Comparison of ENCODE assay signal across 8 cellular contexts in genomic region chr17:4950757-4951204, GRCh38. TPM values are rescaled to one million over a fixed set of nuclear protein-coding genes. Genes with fewer than 3 reads are reported as not detected.
DNase-seq lines count a peak whose midpoint lies in the region; ATAC-seq and TF ChIP-seq lines count a peak whose summit lies in the region.

TSS of gene ENO3 (plus strand) at chr17:4951119. CDS start at chr17:4951830, 711 bp downstream.

- ATAC-seq in T-cell (replicated peaks in 1 of 4) (no peak), GM19463 (IDR thresholded peaks at IDR 0.05; ENCODE audit: unreplicated experiment) (no peak)

- POLR2A ChIA-PET in T-cell (lab: Charles Lee), result no interaction called here

- H3K27ac Mint-ChIP-seq in activated CD4-positive, alpha-beta T cell treated with anti-CD3 and anti-CD28 coated beads, Interleukin-2, amount 10 ng/mL, durations not matched to agents 24 days and 14 days, result peak within 1 kb of the TSS; percentile 95
- peak within 1 kb of the TSS; percentile 85 to 87 for H3K27ac Mint-ChIP-seq in T-cell

- CTCF ChIA-PET in T-cell (lab: Charles Lee), result interaction anchor here (0.6 to 0.7 kb wide), 2 partner anchors 243 to 740 kb away, joined by 3 to 5 read pairs; no protein-coding TSS in a partner anchor

- no peaks in the 10 kb centered on the region for H3K27me3 Mint-ChIP-seq in activated CD4-positive, alpha-beta T cell treated with anti-CD3 and anti-CD28 coated beads, Interleukin-2, amount 10 ng/mL, durations not matched to agents 24 days and 14 days
- H3K27me3 Mint-ChIP-seq in T-cell, result no peaks in the 10 kb centered on the region

- H3K4me1 Mint-ChIP-seq in activated CD4-positive, alpha-beta T cell treated with anti-CD3 and anti-CD28 coated beads, Interleukin-2, amount 10 ng/mL, durations not matched to agents 24 days and 14 days, result peaks cover 27% of the 10 kb centered on the region
- H3K4me1 Mint-ChIP-seq in T-cell, result peaks cover 24 to 33% (median 26%) of the 10 kb centered on the region in 3 donors

- peak within 1 kb of the TSS; percentile 95 for H3K4me3 Mint-ChIP-seq in activated CD4-positive, alpha-beta T cell treated with anti-CD3 and anti-CD28 coated beads, Interleukin-2, amount 10 ng/mL, durations not matched to agents 24 days and 14 days
- peak within 1 kb of the TSS; percentile 74 to 100 (median 79) for H3K4me3 Mint-ChIP-seq in T-cell

- DNase-seq in activated CD4-positive, alpha-beta T cell treated with anti-CD3 and anti-CD28 coated beads, Interleukin-2, amount 10 ng/mL, durations not matched to agents 24 days and 14 days, result no peak
- DNase-seq in activated CD4-positive, alpha-beta T cell treated with anti-CD3 and anti-CD28 coated beads, Interleukin-2, amount 50 U/mL, for 48 hours, result no peak
- DNase-seq in T-cell (no peak), foreskin fibroblast (no peak), SIG-M5 (lab: John Stamatoyannopoulos, UW) (no peak), MV-4-11 (lab: John Stamatoyannopoulos, UW) (no peak)

- intact Hi-C loops in activated CD4-positive, alpha-beta T cell treated with anti-CD3 and anti-CD28 coated beads, Interleukin-2, amount 10 ng/mL, durations not matched to agents 24 days and 14 days (cut with micrococcal nuclease), result no loop called here

- peak within 1 kb of the TSS; percentile 81 for H3K9ac ChIP-seq in rectal smooth muscle tissue (ENCODE audit: low read length)

- peaks cover 14% of the 10 kb centered on the region for H3K4me1 ChIP-seq in rectal smooth muscle tissue (ENCODE audit: control insufficient read depth, insufficient read depth, low read length)

- peak within 1 kb of the TSS; percentile 50 to 99 for H3K4me3 ChIP-seq in foreskin fibroblast (ENCODE audit: low read depth in 1 of 2, low read length in 2 of 2)
- peak within 1 kb of the TSS; percentile 69 for H3K4me3 ChIP-seq in rectal smooth muscle tissue (ENCODE audit: low read length)

- H3K36me3 ChIP-seq in rectal smooth muscle tissue (ENCODE audit: control insufficient read depth, insufficient read depth, low read length), result peaks cover 4% of the 10 kb centered on the region

- peaks cover 24% of the 10 kb centered on the region for H3K36me3 Mint-ChIP-seq in activated CD4-positive, alpha-beta T cell treated with anti-CD3 and anti-CD28 coated beads, Interleukin-2, amount 10 ng/mL, durations not matched to agents 24 days and 14 days (ENCODE audit: low read depth)
- H3K36me3 Mint-ChIP-seq in T-cell, result peaks cover 11% of the 10 kb centered on the region

- no peaks in the 10 kb centered on the region for H3K9me3 Mint-ChIP-seq in activated CD4-positive, alpha-beta T cell treated with anti-CD3 and anti-CD28 coated beads, Interleukin-2, amount 10 ng/mL, durations not matched to agents 24 days and 14 days
- no peaks in the 10 kb centered on the region for H3K9me3 Mint-ChIP-seq in T-cell

- no peaks in the 10 kb centered on the region for H3K27me3 ChIP-seq in rectal smooth muscle tissue (ENCODE audit: control insufficient read depth, insufficient read depth, low read length)

- H3K27ac ChIP-seq in rectal smooth muscle tissue (ENCODE audit: low read depth, low read length), result peak within 1 kb of the TSS; percentile 99

- TF ChIP-seq CTCF in foreskin fibroblast (IDR thresholded peaks at IDR 0.05; ENCODE audit: low read depth, low read length), result no peak

RNA-seq across cellular contexts. Expression of gene ENO3, which starts in this region (rescaled TPM):
- total RNA-seq in activated CD4-positive, alpha-beta T cell treated with anti-CD3 and anti-CD28 coated beads, Interleukin-2, amount 10 ng/mL, durations not matched to agents 24 days and 14 days, result 45.3 and 51.0 TPM in 2 replicates
- total RNA-seq in T-cell, result 10 to 100 TPM; 31.0 to 38.4 (median 36.3) TPM
